Comparison of ENCODE assay signal across 8 cellular contexts in genomic region chr15:64355559-64356442, GRCh38. TPM values are rescaled to one million over a fixed set of nuclear protein-coding genes. Genes with fewer than 3 reads are reported as not detected.
DNase-seq lines count a peak whose midpoint lies in the region; ATAC-seq, FAIRE-seq and TF ChIP-seq lines count a peak whose summit lies in the region.

CSNK1G1 (minus strand) TSS chr15:64356173; CDS start chr15:64300499, 55,674 bp downstream.

- peaks cover 4% of the 10 kb centered on the region for H3K36me3 Mint-ChIP-seq in activated naive CD8-positive, alpha-beta T cell treated with anti-CD3 and anti-CD28 coated beads, Interleukin-2, amount 50 U/mL, for 24 hours (ENCODE audit: low read depth)

- H3K4me3 Mint-ChIP-seq in activated naive CD8-positive, alpha-beta T cell treated with anti-CD3 and anti-CD28 coated beads, Interleukin-2, amount 50 U/mL, for 24 hours, result peak within 1 kb of the TSS; percentile 85

- intact Hi-C loops in Right ventricle myocardium superior (cut with DNase I), result no loop called here
- intact Hi-C loops in pancreas (cut with DNase I), result loop anchor here in 2 of 3 donors (10.0 kb wide), 2 partner anchors 141 to 151 kb away; no protein-coding TSS in a partner anchor
- intact Hi-C loops in tibial artery (cut with DNase I; ENCODE audit: low total_unique reads), result loop anchor here (5.0 kb wide), 1 partner anchor 148 kb away; no protein-coding TSS in a partner anchor

- ATAC-seq in HG02763 (IDR thresholded peaks at IDR 0.05; ENCODE audit: unreplicated experiment), result peak; percentile 94
- ATAC-seq in activated naive CD8-positive, alpha-beta T cell treated with anti-CD3 and anti-CD28 coated beads, Interleukin-2, amount 50 U/mL, for 24 hours, result peak; percentile 99
- ATAC-seq in Right ventricle myocardium superior (ENCODE audit: poor library complexity), result peak; percentile 100
- ATAC-seq in pancreas, result peak; percentile 97 to 100 (median 99)

- no peaks in the 10 kb centered on the region for H3K27me3 Mint-ChIP-seq in activated naive CD8-positive, alpha-beta T cell treated with anti-CD3 and anti-CD28 coated beads, Interleukin-2, amount 50 U/mL, for 24 hours

- H3K9me3 Mint-ChIP-seq in activated naive CD8-positive, alpha-beta T cell treated with anti-CD3 and anti-CD28 coated beads, Interleukin-2, amount 50 U/mL, for 24 hours, result no peaks in the 10 kb centered on the region

- peaks cover 17% of the 10 kb centered on the region for H3K4me1 Mint-ChIP-seq in activated naive CD8-positive, alpha-beta T cell treated with anti-CD3 and anti-CD28 coated beads, Interleukin-2, amount 50 U/mL, for 24 hours

- H3K4me1 ChIP-seq in pancreas (peaks cover 0 to 11% (median 0%) of the 10 kb centered on the region in 3 donors), tibial artery (peaks cover 0 to 20% (median 11%) of the 10 kb centered on the region in 4 donors)

- no peaks in the 10 kb centered on the region for H3K27me3 ChIP-seq in pancreas
- no peaks in the 10 kb centered on the region for H3K27me3 ChIP-seq in tibial artery

- WGBS in pancreas, 2 donors, result 0% methylated on average over 50 to 54 of the region's 55 CpGs

- no peaks in the 10 kb centered on the region for H3K9me3 ChIP-seq in pancreas
- no peaks in the 10 kb centered on the region for H3K9me3 ChIP-seq in tibial artery

- DNase-seq in GM10266 (ENCODE audit: extremely low spot score) (peak; percentile 89), NCI-H1417 treated with DMSO at 0.1 percent for 48 hours (lab: John Stamatoyannopoulos, UW) (peak; percentile 93), SW480 (ENCODE audit: low spot score) (peak; percentile 97), Right ventricle myocardium superior (peak; percentile 96), pancreas (peak; percentile 90 to 95 (median 94)), tibial artery (peak; percentile 95 to 96)
- peak; percentile 92 for DNase-seq in activated naive CD8-positive, alpha-beta T cell treated with anti-CD3 and anti-CD28 coated beads, Interleukin-2, amount 50 U/mL, for 24 hours

- peak within 1 kb of the TSS; percentile 89 for H3K27ac Mint-ChIP-seq in activated naive CD8-positive, alpha-beta T cell treated with anti-CD3 and anti-CD28 coated beads, Interleukin-2, amount 50 U/mL, for 24 hours

- no peak for FAIRE-seq in pancreas (lab: Jason Lieb, UNC)

- peak within 1 kb of the TSS; percentile 15 to 70 (median 49) for H3K27ac ChIP-seq in pancreas
- peak within 1 kb of the TSS; percentile 79 to 87 for H3K27ac ChIP-seq in tibial artery

- peak; percentile 1 for TF ChIP-seq CTCF in GM10266 (IDR thresholded peaks at IDR 0.05; ENCODE audit: control insufficient read depth, insufficient read depth, low read depth, missing control alignments)
- no peak for TF ChIP-seq CTCF in pancreas (IDR thresholded peaks at IDR 0.05)
- no peak for TF ChIP-seq CTCF in tibial artery (IDR thresholded peaks at IDR 0.05)

- H3K4me3 ChIP-seq in pancreas, result peak within 1 kb of the TSS; percentile 65 to 79 (median 66)
- peak within 1 kb of the TSS; percentile 73 to 99 for H3K4me3 ChIP-seq in tibial artery

- H3K36me3 ChIP-seq in pancreas (no peaks in the 10 kb centered on the region), tibial artery (no peaks in the 10 kb centered on the region)

RNA-seq across cellular contexts. Expression of gene CSNK1G1, which starts in this region (rescaled TPM):
- total RNA-seq in Right ventricle myocardium superior (6.0 TPM), pancreas (10 to 100 TPM in 1 of 6 donors, 1 to 10 TPM in 5; 6.0 to 12.1 (median 8.1) TPM)
- polyA plus RNA-seq in pancreas, result 1 to 10 TPM; 2.4 to 3.4 TPM

Comparison
In these comparisons a context has a peak if more than half of its experiments do, and no peak if none do; other contexts are left out.
1. Peak in every context shown above with its lines: DNase-seq, ATAC-seq, H3K4me3 ChIP-seq and H3K27ac ChIP-seq.